ENCODE assay signal across 1 cellular context in the genomic region with DNA sequence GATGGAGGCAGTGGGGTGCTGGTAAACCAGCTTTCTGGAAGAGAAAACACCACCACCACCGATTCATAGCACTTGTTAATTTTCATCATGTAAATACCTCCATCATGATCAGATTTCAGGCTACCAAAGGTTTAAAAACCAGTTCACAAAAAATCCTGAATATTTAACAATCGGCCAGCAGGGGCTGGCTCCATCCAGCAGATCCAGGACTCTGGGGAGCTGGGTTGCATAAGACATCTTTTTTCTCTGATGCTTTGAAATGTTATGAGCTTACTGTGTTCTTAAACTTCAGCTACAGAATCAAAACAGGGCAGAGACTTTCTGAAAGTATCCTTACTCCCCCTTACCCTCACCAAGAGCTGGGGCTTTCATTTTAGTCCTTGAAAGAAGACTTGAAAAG.
TF ChIP-seq lines count a peak whose summit lies in the region.

No MANE protein-coding gene starts in this region.

TF ChIP-seq in A549, 52 proteins besides CTCF, POLR2A, EP300 and RAD21 (continued from another document):
- TF ChIP-seq, protein P1, sequence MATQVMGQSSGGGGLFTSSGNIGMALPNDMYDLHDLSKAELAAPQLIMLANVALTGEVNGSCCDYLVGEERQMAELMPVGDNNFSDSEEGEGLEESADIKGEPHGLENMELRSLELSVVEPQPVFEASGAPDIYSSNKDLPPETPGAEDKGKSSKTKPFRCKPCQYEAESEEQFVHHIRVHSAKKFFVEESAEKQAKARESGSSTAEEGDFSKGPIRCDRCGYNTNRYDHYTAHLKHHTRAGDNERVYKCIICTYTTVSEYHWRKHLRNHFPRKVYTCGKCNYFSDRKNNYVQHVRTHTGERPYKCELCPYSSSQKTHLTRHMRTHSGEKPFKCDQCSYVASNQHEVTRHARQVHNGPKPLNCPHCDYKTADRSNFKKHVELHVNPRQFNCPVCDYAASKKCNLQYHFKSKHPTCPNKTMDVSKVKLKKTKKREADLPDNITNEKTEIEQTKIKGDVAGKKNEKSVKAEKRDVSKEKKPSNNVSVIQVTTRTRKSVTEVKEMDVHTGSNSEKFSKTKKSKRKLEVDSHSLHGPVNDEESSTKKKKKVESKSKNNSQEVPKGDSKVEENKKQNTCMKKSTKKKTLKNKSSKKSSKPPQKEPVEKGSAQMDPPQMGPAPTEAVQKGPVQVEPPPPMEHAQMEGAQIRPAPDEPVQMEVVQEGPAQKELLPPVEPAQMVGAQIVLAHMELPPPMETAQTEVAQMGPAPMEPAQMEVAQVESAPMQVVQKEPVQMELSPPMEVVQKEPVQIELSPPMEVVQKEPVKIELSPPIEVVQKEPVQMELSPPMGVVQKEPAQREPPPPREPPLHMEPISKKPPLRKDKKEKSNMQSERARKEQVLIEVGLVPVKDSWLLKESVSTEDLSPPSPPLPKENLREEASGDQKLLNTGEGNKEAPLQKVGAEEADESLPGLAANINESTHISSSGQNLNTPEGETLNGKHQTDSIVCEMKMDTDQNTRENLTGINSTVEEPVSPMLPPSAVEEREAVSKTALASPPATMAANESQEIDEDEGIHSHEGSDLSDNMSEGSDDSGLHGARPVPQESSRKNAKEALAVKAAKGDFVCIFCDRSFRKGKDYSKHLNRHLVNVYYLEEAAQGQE (IDR thresholded peaks at IDR 0.05) = no peak
- no peak for TF ChIP-seq MYC (IDR thresholded peaks at IDR 0.05; ENCODE audit: borderline replicate concordance, low read length)
- no peak for TF ChIP-seq ZSCAN20 (CRISPR knock-in tag; IDR thresholded peaks at IDR 0.05)
- no peak for TF ChIP-seq NFE2L2 (conservative IDR thresholded peaks at IDR 0.05; ENCODE audit: low read length)
- no peak for TF ChIP-seq TFCP2L1 (CRISPR knock-in tag; IDR thresholded peaks at IDR 0.05)
- no peak for TF ChIP-seq MAZ (IDR thresholded peaks at IDR 0.05; ENCODE audit: borderline replicate concordance, low read depth, low read length)
